Comparison of ENCODE assay signal across 1 cellular context in the genomic region with DNA sequence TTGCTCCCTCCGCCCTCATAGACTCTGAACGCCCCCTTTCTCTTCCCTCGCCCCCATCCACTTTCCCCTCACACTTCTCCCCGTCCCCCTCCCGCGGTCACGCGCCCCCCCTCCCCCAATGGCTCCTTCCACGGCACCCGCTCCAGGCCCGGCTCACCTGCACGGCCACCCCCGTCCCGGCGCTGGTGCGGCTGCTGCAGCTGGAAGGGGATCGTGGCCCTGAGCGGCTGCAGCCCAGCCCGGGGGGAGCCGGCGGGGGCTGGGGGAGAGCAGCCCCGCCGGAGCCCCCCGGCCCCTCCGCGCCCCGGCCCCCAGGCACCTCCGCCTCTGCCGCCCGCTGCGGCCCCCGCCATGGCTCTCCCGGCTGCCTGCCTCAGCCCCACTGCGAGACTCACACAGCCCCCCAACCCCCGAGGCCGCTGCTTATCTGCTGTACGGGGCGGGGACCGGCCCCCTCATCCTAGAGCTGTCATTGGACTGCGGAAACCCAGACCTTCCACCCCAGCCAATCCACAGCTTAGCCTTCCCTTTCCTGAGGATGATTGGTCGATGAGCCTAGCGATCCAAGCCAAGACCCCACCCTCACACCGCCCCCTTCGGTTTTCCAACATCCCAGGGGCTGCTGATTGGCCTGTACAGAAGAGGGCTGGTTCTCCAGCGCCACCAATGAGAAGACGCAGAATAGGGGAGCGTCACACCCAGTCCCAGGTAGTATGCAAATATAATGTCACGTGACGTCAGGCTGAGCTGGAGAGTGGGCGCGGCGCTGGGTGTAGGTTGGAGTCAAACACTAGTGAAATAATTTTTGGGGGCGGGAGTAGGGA.
TF ChIP-seq lines count a peak whose summit lies in the region.

A gene with protein sequence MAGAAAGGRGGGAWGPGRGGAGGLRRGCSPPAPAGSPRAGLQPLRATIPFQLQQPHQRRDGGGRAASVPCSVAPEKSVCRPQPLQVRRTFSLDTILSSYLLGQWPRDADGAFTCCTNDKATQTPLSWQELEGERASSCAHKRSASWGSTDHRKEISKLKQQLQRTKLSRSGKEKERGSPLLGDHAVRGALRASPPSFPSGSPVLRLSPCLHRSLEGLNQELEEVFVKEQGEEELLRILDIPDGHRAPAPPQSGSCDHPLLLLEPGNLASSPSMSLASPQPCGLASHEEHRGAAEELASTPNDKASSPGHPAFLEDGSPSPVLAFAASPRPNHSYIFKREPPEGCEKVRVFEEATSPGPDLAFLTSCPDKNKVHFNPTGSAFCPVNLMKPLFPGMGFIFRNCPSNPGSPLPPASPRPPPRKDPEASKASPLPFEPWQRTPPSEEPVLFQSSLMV (minus strand): TSS at position 397 of the 824 bp plus-strand sequence. CDS start 44 bp downstream, at position 353.

TF ChIP-seq in K562, 482 proteins besides CTCF, POLR2A, EP300 and RAD21 (continued from another document):
- TF ChIP-seq, protein P1, sequence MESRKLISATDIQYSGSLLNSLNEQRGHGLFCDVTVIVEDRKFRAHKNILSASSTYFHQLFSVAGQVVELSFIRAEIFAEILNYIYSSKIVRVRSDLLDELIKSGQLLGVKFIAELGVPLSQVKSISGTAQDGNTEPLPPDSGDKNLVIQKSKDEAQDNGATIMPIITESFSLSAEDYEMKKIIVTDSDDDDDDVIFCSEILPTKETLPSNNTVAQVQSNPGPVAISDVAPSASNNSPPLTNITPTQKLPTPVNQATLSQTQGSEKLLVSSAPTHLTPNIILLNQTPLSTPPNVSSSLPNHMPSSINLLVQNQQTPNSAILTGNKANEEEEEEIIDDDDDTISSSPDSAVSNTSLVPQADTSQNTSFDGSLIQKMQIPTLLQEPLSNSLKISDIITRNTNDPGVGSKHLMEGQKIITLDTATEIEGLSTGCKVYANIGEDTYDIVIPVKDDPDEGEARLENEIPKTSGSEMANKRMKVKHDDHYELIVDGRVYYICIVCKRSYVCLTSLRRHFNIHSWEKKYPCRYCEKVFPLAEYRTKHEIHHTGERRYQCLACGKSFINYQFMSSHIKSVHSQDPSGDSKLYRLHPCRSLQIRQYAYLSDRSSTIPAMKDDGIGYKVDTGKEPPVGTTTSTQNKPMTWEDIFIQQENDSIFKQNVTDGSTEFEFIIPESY (CRISPR knock-in tag; IDR thresholded peaks at IDR 0.05): no peak
- TF ChIP-seq, protein P2, sequence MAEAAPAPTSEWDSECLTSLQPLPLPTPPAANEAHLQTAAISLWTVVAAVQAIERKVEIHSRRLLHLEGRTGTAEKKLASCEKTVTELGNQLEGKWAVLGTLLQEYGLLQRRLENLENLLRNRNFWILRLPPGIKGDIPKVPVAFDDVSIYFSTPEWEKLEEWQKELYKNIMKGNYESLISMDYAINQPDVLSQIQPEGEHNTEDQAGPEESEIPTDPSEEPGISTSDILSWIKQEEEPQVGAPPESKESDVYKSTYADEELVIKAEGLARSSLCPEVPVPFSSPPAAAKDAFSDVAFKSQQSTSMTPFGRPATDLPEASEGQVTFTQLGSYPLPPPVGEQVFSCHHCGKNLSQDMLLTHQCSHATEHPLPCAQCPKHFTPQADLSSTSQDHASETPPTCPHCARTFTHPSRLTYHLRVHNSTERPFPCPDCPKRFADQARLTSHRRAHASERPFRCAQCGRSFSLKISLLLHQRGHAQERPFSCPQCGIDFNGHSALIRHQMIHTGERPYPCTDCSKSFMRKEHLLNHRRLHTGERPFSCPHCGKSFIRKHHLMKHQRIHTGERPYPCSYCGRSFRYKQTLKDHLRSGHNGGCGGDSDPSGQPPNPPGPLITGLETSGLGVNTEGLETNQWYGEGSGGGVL (CRISPR knock-in tag; IDR thresholded peaks at IDR 0.05): no peak
- TF ChIP-seq HMG20B (CRISPR knock-in tag; IDR thresholded peaks at IDR 0.05) (no peak), GATAD2A (IDR thresholded peaks at IDR 0.05) (no peak), COPS2 (conservative IDR thresholded peaks at IDR 0.05) (no peak), ELF1 (tag; IDR thresholded peaks at IDR 0.05) (no peak), PHB (CRISPR knock-in tag; IDR thresholded peaks at IDR 0.05) (no peak), BCOR (IDR thresholded peaks at IDR 0.05) (no peak), ZNF695 (CRISPR knock-in tag; IDR thresholded peaks at IDR 0.05) (no peak), KLF16 (IDR thresholded peaks at IDR 0.05) (no peak), ARNT (IDR thresholded peaks at IDR 0.05) (peak in 1 of 2 experiments; percentile 76; a peak in 2 of 4 replicates)
- TF ChIP-seq, protein P3, sequence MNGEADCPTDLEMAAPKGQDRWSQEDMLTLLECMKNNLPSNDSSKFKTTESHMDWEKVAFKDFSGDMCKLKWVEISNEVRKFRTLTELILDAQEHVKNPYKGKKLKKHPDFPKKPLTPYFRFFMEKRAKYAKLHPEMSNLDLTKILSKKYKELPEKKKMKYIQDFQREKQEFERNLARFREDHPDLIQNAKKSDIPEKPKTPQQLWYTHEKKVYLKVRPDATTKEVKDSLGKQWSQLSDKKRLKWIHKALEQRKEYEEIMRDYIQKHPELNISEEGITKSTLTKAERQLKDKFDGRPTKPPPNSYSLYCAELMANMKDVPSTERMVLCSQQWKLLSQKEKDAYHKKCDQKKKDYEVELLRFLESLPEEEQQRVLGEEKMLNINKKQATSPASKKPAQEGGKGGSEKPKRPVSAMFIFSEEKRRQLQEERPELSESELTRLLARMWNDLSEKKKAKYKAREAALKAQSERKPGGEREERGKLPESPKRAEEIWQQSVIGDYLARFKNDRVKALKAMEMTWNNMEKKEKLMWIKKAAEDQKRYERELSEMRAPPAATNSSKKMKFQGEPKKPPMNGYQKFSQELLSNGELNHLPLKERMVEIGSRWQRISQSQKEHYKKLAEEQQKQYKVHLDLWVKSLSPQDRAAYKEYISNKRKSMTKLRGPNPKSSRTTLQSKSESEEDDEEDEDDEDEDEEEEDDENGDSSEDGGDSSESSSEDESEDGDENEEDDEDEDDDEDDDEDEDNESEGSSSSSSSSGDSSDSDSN (IDR thresholded peaks at IDR 0.05; ENCODE audit: borderline replicate concordance in 1 of 2, low read depth in 2 of 2, low read length in 2 of 2): no peak
- TF ChIP-seq, protein P4, sequence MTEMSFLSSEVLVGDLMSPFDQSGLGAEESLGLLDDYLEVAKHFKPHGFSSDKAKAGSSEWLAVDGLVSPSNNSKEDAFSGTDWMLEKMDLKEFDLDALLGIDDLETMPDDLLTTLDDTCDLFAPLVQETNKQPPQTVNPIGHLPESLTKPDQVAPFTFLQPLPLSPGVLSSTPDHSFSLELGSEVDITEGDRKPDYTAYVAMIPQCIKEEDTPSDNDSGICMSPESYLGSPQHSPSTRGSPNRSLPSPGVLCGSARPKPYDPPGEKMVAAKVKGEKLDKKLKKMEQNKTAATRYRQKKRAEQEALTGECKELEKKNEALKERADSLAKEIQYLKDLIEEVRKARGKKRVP (CRISPR knock-in tag; IDR thresholded peaks at IDR 0.05): no peak
- TF ChIP-seq, protein P5, sequence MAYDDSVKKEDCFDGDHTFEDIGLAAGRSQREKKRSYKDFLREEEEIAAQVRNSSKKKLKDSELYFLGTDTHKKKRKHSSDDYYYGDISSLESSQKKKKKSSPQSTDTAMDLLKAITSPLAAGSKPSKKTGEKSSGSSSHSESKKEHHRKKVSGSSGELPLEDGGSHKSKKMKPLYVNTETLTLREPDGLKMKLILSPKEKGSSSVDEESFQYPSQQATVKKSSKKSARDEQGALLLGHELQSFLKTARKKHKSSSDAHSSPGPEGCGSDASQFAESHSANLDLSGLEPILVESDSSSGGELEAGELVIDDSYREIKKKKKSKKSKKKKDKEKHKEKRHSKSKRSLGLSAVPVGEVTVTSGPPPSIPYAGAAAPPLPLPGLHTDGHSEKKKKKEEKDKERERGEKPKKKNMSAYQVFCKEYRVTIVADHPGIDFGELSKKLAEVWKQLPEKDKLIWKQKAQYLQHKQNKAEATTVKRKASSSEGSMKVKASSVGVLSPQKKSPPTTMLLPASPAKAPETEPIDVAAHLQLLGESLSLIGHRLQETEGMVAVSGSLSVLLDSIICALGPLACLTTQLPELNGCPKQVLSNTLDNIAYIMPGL (CRISPR knock-in tag; IDR thresholded peaks at IDR 0.05): no peak
- TF ChIP-seq, protein P6, sequence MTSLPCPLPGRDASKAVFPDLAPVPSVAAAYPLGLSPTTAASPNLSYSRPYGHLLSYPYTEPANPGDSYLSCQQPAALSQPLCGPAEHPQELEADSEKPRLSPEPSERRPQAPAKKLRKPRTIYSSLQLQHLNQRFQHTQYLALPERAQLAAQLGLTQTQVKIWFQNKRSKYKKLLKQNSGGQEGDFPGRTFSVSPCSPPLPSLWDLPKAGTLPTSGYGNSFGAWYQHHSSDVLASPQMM (CRISPR knock-in tag; IDR thresholded peaks at IDR 0.05): no peak
- TF ChIP-seq, protein P7, sequence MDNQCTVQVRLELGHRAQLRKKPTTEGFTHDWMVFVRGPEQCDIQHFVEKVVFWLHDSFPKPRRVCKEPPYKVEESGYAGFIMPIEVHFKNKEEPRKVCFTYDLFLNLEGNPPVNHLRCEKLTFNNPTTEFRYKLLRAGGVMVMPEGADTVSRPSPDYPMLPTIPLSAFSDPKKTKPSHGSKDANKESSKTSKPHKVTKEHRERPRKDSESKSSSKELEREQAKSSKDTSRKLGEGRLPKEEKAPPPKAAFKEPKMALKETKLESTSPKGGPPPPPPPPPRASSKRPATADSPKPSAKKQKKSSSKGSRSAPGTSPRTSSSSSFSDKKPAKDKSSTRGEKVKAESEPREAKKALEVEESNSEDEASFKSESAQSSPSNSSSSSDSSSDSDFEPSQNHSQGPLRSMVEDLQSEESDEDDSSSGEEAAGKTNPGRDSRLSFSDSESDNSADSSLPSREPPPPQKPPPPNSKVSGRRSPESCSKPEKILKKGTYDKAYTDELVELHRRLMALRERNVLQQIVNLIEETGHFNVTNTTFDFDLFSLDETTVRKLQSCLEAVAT (IDR thresholded peaks at IDR 0.05): peak in 1 of 2 experiments; percentile 92; a peak in 2 of 4 replicates
TF ChIP-seq in K562: peak in this region for 77.
